ENCODE assay signal across 14 cellular contexts in the genomic region with DNA sequence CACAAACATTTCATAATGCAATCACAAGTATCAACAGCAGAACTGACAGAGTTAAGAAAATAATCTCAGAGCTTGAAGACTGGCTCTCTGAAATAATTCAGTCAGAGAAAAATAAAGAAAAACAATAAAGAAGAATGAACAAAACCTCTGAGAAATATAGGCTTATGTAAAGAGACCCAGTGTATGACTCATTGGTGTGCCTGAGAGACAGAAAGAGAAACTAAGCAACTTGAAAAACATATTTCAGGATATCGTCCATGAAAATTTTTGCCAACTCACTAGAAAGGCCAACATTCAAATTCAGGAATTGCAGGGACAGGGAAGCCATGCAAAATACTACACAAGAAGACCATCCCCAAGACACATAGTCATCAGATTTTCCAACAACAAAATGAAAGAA. TPM values are rescaled to one million over a fixed set of nuclear protein-coding genes. Genes with fewer than 3 reads are reported as not detected.
DNase-seq lines count a peak whose midpoint lies in the region; ATAC-seq and TF ChIP-seq lines count a peak whose summit lies in the region.
"Had no signal": no experiment of that assay in that cellular context is flagged by ENCODE, and none has a peak within 500 bp of the region (broad histone marks: within the 10 kb centered on the region; RNA-seq: fewer than 3 reads in every experiment).

No MANE protein-coding gene starts in this region.

- H3K9me3 ChIP-seq in CD8-positive, alpha-beta T cell (ENCODE audit: low read length) = no peaks in the 10 kb centered on the region
- H3K9me3 ChIP-seq: Caco-2 had no signal

- H3K27ac ChIP-seq in CD8-positive, alpha-beta T cell (ENCODE audit: low read depth, low read length) = no peak overlapping the region
- 0 out of 2 replicates have a peak overlapping the region, but pooled peaks have one; percentile 4 for H3K27ac ChIP-seq in HL-60 (replicated peaks)
- H3K27ac ChIP-seq in foreskin keratinocyte = peak overlapping the region; percentile 57

- H3K9me3 Mint-ChIP-seq in CD8-positive, alpha-beta T cell = no peaks in the 10 kb centered on the region
- H3K9me3 Mint-ChIP-seq in activated CD8-positive, alpha-beta T cell treated with anti-CD3 and anti-CD28 coated beads for 36 hours = no peaks in the 10 kb centered on the region

- peak overlapping the region; percentile 12 for H3K4me3 Mint-ChIP-seq in CD8-positive, alpha-beta T cell
- H3K4me3 Mint-ChIP-seq in activated CD8-positive, alpha-beta T cell treated with anti-CD3 and anti-CD28 coated beads for 36 hours = peak overlapping the region; percentile 55

- POLR2A ChIA-PET in CD8-positive, alpha-beta T cell (lab: Charles Lee) = no interaction called here
- POLR2A ChIA-PET in activated CD8-positive, alpha-beta T cell treated with anti-CD3 and anti-CD28 coated beads for 36 hours (lab: Charles Lee) = no interaction called here
- POLR2A ChIA-PET in GM10248 (lab: Yijun Ruan, JAX) = no interaction called here

- ATAC-seq in CD8-positive, alpha-beta T cell = no peak
- ATAC-seq in activated CD8-positive, alpha-beta T cell treated with anti-CD3 and anti-CD28 coated beads for 36 hours = peak; percentile 45
- ATAC-seq in foreskin keratinocyte (peak; percentile 52), HG03521 (IDR thresholded peaks at IDR 0.05; ENCODE audit: unreplicated experiment) (no peak)
- ATAC-seq: naive thymus-derived CD4-positive, alpha-beta T cell had no signal

- no peak overlapping the region for H3K4me3 ChIP-seq in CD8-positive, alpha-beta T cell (ENCODE audit: low read depth, low read length)
- 0 out of 2 replicates have a peak overlapping the region, but pooled peaks have one; percentile 7 for H3K4me3 ChIP-seq in HL-60 (replicated peaks; ENCODE audit: insufficient read depth, low read length)

- peaks cover 9% of the 10 kb centered on the region for H3K27me3 Mint-ChIP-seq in CD8-positive, alpha-beta T cell (ENCODE audit: low read depth)
- H3K27me3 Mint-ChIP-seq in activated CD8-positive, alpha-beta T cell treated with anti-CD3 and anti-CD28 coated beads for 36 hours = peaks cover 20% of the 10 kb centered on the region

- intact Hi-C loops in CD8-positive, alpha-beta T cell (cut with DNase I, micrococcal nuclease) = no loop called here
- intact Hi-C loops in activated CD8-positive, alpha-beta T cell treated with anti-CD3 and anti-CD28 coated beads for 36 hours (cut with micrococcal nuclease) = no loop called here

- H3K4me1 ChIP-seq in CD8-positive, alpha-beta T cell (ENCODE audit: insufficient read depth, low read length) = no peaks in the 10 kb centered on the region
- H3K4me1 ChIP-seq in foreskin keratinocyte = no peaks in the 10 kb centered on the region
- H3K4me1 ChIP-seq: Caco-2 had no signal

- CTCF ChIA-PET in CD8-positive, alpha-beta T cell (lab: Charles Lee) = interaction anchor here (1.4 kb wide), 1 partner anchor 464 kb away, joined by 3 read pairs; no protein-coding TSS in a partner anchor
- CTCF ChIA-PET in activated CD8-positive, alpha-beta T cell treated with anti-CD3 and anti-CD28 coated beads for 36 hours (lab: Charles Lee) = interaction anchor here (1.7 kb wide), 1 partner anchor 21 kb away, joined by 4 read pairs; no protein-coding TSS in a partner anchor
- CTCF ChIA-PET in GM10248 (lab: Yijun Ruan, JAX) = no interaction called here

- H3K4me1 Mint-ChIP-seq in CD8-positive, alpha-beta T cell (ENCODE audit: low read depth) = peaks cover 3% of the 10 kb centered on the region
- H3K4me1 Mint-ChIP-seq in activated CD8-positive, alpha-beta T cell treated with anti-CD3 and anti-CD28 coated beads for 36 hours (ENCODE audit: low read depth) = peaks cover 8% of the 10 kb centered on the region

- TF ChIP-seq CTCF in CD8-positive, alpha-beta T cell (IDR thresholded peaks at IDR 0.05) = no peak
- TF ChIP-seq CTCF in HL-60 (IDR thresholded peaks at IDR 0.05; ENCODE audit: insufficient read depth, low read length) = no peak
- TF ChIP-seq CTCF in activated CD8-positive, alpha-beta T cell treated with anti-CD3 and anti-CD28 coated beads for 36 hours (IDR thresholded peaks at IDR 0.05) = no peak
- no peak for TF ChIP-seq CTCF in foreskin keratinocyte (conservative IDR thresholded peaks at IDR 0.05)
- no peak for TF ChIP-seq CTCF in GM10248 (IDR thresholded peaks at IDR 0.05; ENCODE audit: control extremely low read depth, extremely low read depth, low read depth, missing control alignments)

- H3K27me3 ChIP-seq in CD8-positive, alpha-beta T cell (ENCODE audit: insufficient read depth, low read length) = no peaks in the 10 kb centered on the region
- H3K27me3 ChIP-seq in HL-60 (ENCODE audit: insufficient read depth, poor library complexity, severe bottlenecking) = no peaks in the 10 kb centered on the region
- peaks cover 5% of the 10 kb centered on the region for H3K27me3 ChIP-seq in foreskin keratinocyte

- no peak overlapping the region for H3K27ac Mint-ChIP-seq in CD8-positive, alpha-beta T cell
- peak overlapping the region; percentile 31 for H3K27ac Mint-ChIP-seq in activated CD8-positive, alpha-beta T cell treated with anti-CD3 and anti-CD28 coated beads for 36 hours

- H3K36me3 Mint-ChIP-seq in CD8-positive, alpha-beta T cell = no peaks in the 10 kb centered on the region
- H3K36me3 Mint-ChIP-seq in activated CD8-positive, alpha-beta T cell treated with anti-CD3 and anti-CD28 coated beads for 36 hours (ENCODE audit: low read depth) = no peaks in the 10 kb centered on the region

- H3K36me3 ChIP-seq in CD8-positive, alpha-beta T cell (ENCODE audit: insufficient read depth, low read length) = no peaks in the 10 kb centered on the region

- no peak for DNase-seq in CD8-positive, alpha-beta T cell
- DNase-seq in HL-60 (ENCODE audit: low read depth in 1 of 2, low spot score in 1 of 2) (no peak), foreskin keratinocyte (peak; percentile 25 to 51), foreskin melanocyte (no peak), GM10248 (ENCODE audit: extremely low spot score) (no peak), HuH-7.5 (ENCODE audit: low spot score) (no peak)
- no peak for DNase-seq in activated CD8-positive, alpha-beta T cell treated with anti-CD3 and anti-CD28 coated beads for 36 hours
- DNase-seq: aorta; Caco-2; naive thymus-derived CD4-positive, alpha-beta T cell; NCI-H1105 treated with DMSO at 0.1 percent for 48 hours; NCI-H526 had no signal

RNA-seq across cellular contexts. Expression of a gene that starts 56.2 kb away (rescaled TPM):
- not detected for total RNA-seq in CD8-positive, alpha-beta T cell
- total RNA-seq in activated CD8-positive, alpha-beta T cell treated with anti-CD3 and anti-CD28 coated beads for 36 hours = not detected
- not detected in 2 replicates for total RNA-seq in foreskin keratinocyte
- not detected in 2 replicates for polyA plus RNA-seq in foreskin keratinocyte
- total RNA-seq: aorta; Caco-2; endothelial cell of umbilical vein; naive thymus-derived CD4-positive, alpha-beta T cell had no signal
- polyA plus RNA-seq: endothelial cell of umbilical vein; naive thymus-derived CD4-positive, alpha-beta T cell had no signal

Comparison
In these comparisons a context has a peak if more than half of its experiments do, and no peak if none do; other contexts are left out.
1. ATAC-seq: peak in activated CD8-positive, alpha-beta T cell treated with anti-CD3 and anti-CD28 coated beads for 36 hours (single experiment) and foreskin keratinocyte (single experiment); none in CD8-positive, alpha-beta T cell (single experiment) and HG03521 (single experiment).
2. DNase-seq: peak in foreskin keratinocyte (2 of 2); none in CD8-positive, alpha-beta T cell (0 of 7), HL-60 (0 of 2), activated CD8-positive, alpha-beta T cell treated with anti-CD3 and anti-CD28 coated beads for 36 hours (single experiment), foreskin melanocyte (single experiment), GM10248 (single experiment) and HuH-7.5 (single experiment).